In genomic region chr3:169812124-169812843, GRCh38 we compare ENCODE assay signal across 8 cellular contexts. TPM values are rescaled to one million over a fixed set of nuclear protein-coding genes. Genes with fewer than 3 reads are reported as not detected.
DNase-seq lines count a peak whose midpoint lies in the region; ATAC-seq lines count a peak whose summit lies in the region.

No MANE protein-coding gene starts in this region.

- peaks cover 5% of the 10 kb centered on the region; the same call in 1 of the 2 replicates for H3K4me1 ChIP-seq in GM23248 (ENCODE audit: insufficient read depth)

- H3K9ac ChIP-seq in GM23248: peak overlapping the region; percentile 86

- in situ Hi-C loops in GM23248 (cut with MboI): no loop called here

- H3K9me2 ChIP-seq in GM23248 (ENCODE audit: insufficient read depth): no peaks in the 10 kb centered on the region

- no peaks in the 10 kb centered on the region for H3K27me3 ChIP-seq in GM23248 (replicated peaks; ENCODE audit: insufficient read depth)

- WGBS in GM23248 (ENCODE audit: low coverage in 1 of 2, low lambda C conversion rate in 2 of 2, missing lambda C conversion rate in 2 of 2), 2 experiments: 0 to 1% methylated on average over 42 to 53 of the region's 59 CpGs

- no peak for ATAC-seq in HG02970 (IDR thresholded peaks at IDR 0.05; ENCODE audit: low FRiP score, unreplicated experiment)

- H3K4me3 ChIP-seq in GM23248 (peak overlapping the region; percentile 73), skin epidermis (peak overlapping the region; percentile 41 to 68 (median 49))

- H3F3A ChIP-seq in GM23248 (ENCODE audit: insufficient read depth): no peaks in the 10 kb centered on the region; the same call in 1 of the 2 replicates

- no peaks in the 10 kb centered on the region for H3K36me3 ChIP-seq in GM23248 (ENCODE audit: low read depth)

- no peaks in the 10 kb centered on the region for H3K9me3 ChIP-seq in GM23248 (ENCODE audit: low read depth)

- 0 out of 2 replicates have a peak, but pooled peaks cover 3% of the 10 kb centered on the region for H3K79me2 ChIP-seq in GM23248 (ENCODE audit: insufficient read depth)

- H2AFZ ChIP-seq in GM23248: peak overlapping the region; percentile 97

- DNase-seq in GF-D8 (lab: John Stamatoyannopoulos, UW) (peak; percentile 34), GM23248 (peak; percentile 88), M059J (ENCODE audit: low read depth) (peak; percentile 81), T-helper 2 cell (peak; percentile 12 to 67 (median 18)), brain pericyte (ENCODE audit: low read depth, low spot score) (peak; percentile 27), inferior parietal cortex (ENCODE audit: extremely low spot score) (peak; percentile 39)

- no peaks in the 10 kb centered on the region for H4K20me1 ChIP-seq in GM23248 (ENCODE audit: insufficient read depth)

- peak overlapping the region; percentile 83 for H3K4me2 ChIP-seq in GM23248 (ENCODE audit: unreplicated experiment)

- H3K27ac ChIP-seq in GM23248 (peak overlapping the region; percentile 89), skin epidermis (peak overlapping the region in 18 of 21 experiments; percentile 14 to 85 (median 64))

RNA-seq across cellular contexts. Expression of gene LRRIQ4, which starts 0.4 kb away (rescaled TPM):
- not detected in 2 replicates for total RNA-seq in GM23248 (2014; rRNA removed; shearing (Covaris generic))
- polyA plus RNA-seq in GM23248 (2016; fragmentation: Nextera tagmentation; extraction: Ambion mirVana): not detected in 2 replicates
- total RNA-seq in M059J (2014; rRNA removed; shearing (Covaris generic)): not detected in 2 replicates

RNA-seq across cellular contexts. Expression of gene LRRC34, which starts 0.4 kb away (rescaled TPM):
- total RNA-seq in GM23248 (2014; rRNA removed; shearing (Covaris generic)): 3.4 and 9.4 TPM in 2 replicates
- polyA plus RNA-seq in GM23248 (2016; fragmentation: Nextera tagmentation; extraction: Ambion mirVana): 4.2 and 5.9 TPM in 2 replicates
- total RNA-seq in M059J (2014; rRNA removed; shearing (Covaris generic)): 0.71 and 1.6 TPM in 2 replicates

RNA-seq across cellular contexts. Expression of gene MYNN, which starts 39.1 kb away (rescaled TPM):
- total RNA-seq in GM23248 (2014; rRNA removed; shearing (Covaris generic)): 18.4 and 19.6 TPM in 2 replicates
- polyA plus RNA-seq in GM23248 (2016; fragmentation: Nextera tagmentation; extraction: Ambion mirVana): 14.4 and 14.5 TPM in 2 replicates
- 22.0 and 27.2 TPM in 2 replicates for total RNA-seq in M059J (2014; rRNA removed; shearing (Covaris generic))

RNA-seq across cellular contexts. Expression of gene ACTRT3, which starts 42.9 kb away (rescaled TPM):
- total RNA-seq in GM23248 (2014; rRNA removed; shearing (Covaris generic)): 2.8 and 5.2 TPM in 2 replicates
- polyA plus RNA-seq in GM23248 (2016; fragmentation: Nextera tagmentation; extraction: Ambion mirVana): 3.3 and 3.6 TPM in 2 replicates
- 1.7 and 2.9 TPM in 2 replicates for total RNA-seq in M059J (2014; rRNA removed; shearing (Covaris generic))

RNA-seq across cellular contexts. Expression of gene TERC, which starts 47.4 kb away (rescaled TPM):
- total RNA-seq in GM23248 (2014; rRNA removed; shearing (Covaris generic)): 59.2 and 59.7 TPM in 2 replicates
- polyA plus RNA-seq in GM23248 (2016; fragmentation: Nextera tagmentation; extraction: Ambion mirVana): not detected in 2 replicates
- total RNA-seq in M059J (2014; rRNA removed; shearing (Covaris generic)): 33.4 and 110 TPM in 2 replicates

Comparison
In these comparisons a context has a peak if more than half of its experiments do, and no peak if none do; other contexts are left out.
1. DNase-seq: peak in every context shown above with its lines; median percentile 88 in GM23248; 81 in M059J; 39 in inferior parietal cortex; 34 in GF-D8; 27 in brain pericyte; 18 in T-helper 2 cell.